ENCODE assay signal across 8 cellular contexts in the genomic region with DNA sequence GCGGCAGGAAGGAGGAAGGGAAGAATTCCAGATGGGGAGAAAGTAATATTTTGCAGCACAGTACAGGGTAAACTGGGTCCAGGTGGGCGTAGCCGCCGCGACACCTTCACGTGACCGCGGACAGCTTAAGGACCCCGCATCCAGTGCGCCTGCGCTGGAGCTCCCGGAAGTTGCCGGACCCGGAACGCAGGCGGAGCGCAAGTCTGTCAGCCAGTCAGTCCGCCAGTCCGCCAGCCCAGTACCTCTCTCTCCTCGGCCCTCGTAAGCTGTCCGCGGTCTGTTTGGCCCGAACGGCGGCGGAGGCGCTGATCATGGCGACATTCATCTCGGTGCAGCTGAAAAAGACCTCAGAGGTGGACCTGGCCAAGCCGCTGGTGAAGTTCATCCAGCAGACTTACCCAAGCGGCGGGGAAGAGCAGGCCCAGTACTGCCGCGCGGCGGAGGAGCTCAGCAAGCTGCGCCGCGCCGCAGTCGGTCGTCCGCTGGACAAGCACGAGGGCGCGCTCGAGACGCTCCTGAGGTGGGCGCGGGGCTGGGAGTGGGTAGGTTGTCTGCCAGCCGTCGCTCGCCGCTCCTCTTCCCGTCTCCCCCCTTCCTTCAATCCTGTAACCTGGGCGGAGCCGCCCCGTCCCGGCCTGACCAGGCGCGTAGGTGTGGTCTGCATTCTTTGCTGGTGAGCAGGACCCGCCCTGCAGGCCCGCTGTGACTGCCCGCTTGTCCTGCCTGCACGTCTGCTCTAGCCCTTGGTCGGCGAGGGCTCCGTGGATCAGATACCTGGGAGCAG. TPM values are rescaled to one million over a fixed set of nuclear protein-coding genes. Genes with fewer than 3 reads are reported as not detected.
A peak's percentile ranks its signal among the peaks of the same experiment; 100 is the strongest.
DNase-seq lines count a peak whose midpoint lies in the region; ATAC-seq lines count a peak whose summit lies in the region.

A gene with protein sequence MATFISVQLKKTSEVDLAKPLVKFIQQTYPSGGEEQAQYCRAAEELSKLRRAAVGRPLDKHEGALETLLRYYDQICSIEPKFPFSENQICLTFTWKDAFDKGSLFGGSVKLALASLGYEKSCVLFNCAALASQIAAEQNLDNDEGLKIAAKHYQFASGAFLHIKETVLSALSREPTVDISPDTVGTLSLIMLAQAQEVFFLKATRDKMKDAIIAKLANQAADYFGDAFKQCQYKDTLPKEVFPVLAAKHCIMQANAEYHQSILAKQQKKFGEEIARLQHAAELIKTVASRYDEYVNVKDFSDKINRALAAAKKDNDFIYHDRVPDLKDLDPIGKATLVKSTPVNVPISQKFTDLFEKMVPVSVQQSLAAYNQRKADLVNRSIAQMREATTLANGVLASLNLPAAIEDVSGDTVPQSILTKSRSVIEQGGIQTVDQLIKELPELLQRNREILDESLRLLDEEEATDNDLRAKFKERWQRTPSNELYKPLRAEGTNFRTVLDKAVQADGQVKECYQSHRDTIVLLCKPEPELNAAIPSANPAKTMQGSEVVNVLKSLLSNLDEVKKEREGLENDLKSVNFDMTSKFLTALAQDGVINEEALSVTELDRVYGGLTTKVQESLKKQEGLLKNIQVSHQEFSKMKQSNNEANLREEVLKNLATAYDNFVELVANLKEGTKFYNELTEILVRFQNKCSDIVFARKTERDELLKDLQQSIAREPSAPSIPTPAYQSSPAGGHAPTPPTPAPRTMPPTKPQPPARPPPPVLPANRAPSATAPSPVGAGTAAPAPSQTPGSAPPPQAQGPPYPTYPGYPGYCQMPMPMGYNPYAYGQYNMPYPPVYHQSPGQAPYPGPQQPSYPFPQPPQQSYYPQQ (plus strand): TSS at position 213 of the 784 bp plus-strand sequence. CDS start 99 bp downstream, at position 312.

- H3K4me3 Mint-ChIP-seq in effector memory CD8-positive, alpha-beta T cell: peak within 1 kb of the TSS; percentile 91 to 95

- peak within 1 kb of the TSS; percentile 93 for H4K91ac ChIP-seq in mesenchymal stem cell (ENCODE audit: low read length)

- H3K4ac ChIP-seq in mesenchymal stem cell (ENCODE audit: low read depth in 1 of 2, low read length in 2 of 2): peak within 1 kb of the TSS; percentile 79 to 86

- H3K9me3 Mint-ChIP-seq in effector memory CD8-positive, alpha-beta T cell: no peaks in the 10 kb centered on the region

- peak within 1 kb of the TSS; percentile 94 for H3K4me2 ChIP-seq in mesenchymal stem cell (ENCODE audit: low read length, poor library complexity, severe bottlenecking)

- no peaks in the 10 kb centered on the region for H3K27me3 Mint-ChIP-seq in effector memory CD8-positive, alpha-beta T cell

- peak within 1 kb of the TSS; percentile 98 for H3K9ac ChIP-seq in mesenchymal stem cell (ENCODE audit: low read length)

- H3K27ac ChIP-seq in mesenchymal stem cell (ENCODE audit: low read length, poor library complexity, severe bottlenecking): peak within 1 kb of the TSS; percentile 89

- H3K4me1 Mint-ChIP-seq in effector memory CD8-positive, alpha-beta T cell (ENCODE audit: low read depth in 2 of 2): peaks cover 29 to 48% of the 10 kb centered on the region in 2 donors

- H2AFZ ChIP-seq in mesenchymal stem cell (ENCODE audit: low read depth, low read length): peak within 1 kb of the TSS; percentile 67

- H3K4me3 ChIP-seq in mesenchymal stem cell (ENCODE audit: insufficient read depth in 1 of 2, low read depth in 1 of 2, low read length in 2 of 2): peak within 1 kb of the TSS; percentile 73 to 92

- H4K8ac ChIP-seq in mesenchymal stem cell (ENCODE audit: low read length): peak within 1 kb of the TSS; percentile 92

- DNase-seq in COLO829 (ENCODE audit: low spot score): peak; percentile 97
- peak; percentile 58 for DNase-seq in HPDE6-E6E7 (ENCODE audit: extremely low spot score)
- peak; percentile 81 to 92 for DNase-seq in NOMO-1 (lab: John Stamatoyannopoulos, UW; ENCODE audit: unreplicated experiment in 2 of 2)
- DNase-seq in activated CD8-positive, alpha-beta memory T cell treated with anti-CD3 and anti-CD28 coated beads for 4 hours (ENCODE audit: low read depth in 2 of 2): peak; percentile 73 to 77
- peak; percentile 82 to 85 (median 83) for DNase-seq in effector memory CD8-positive, alpha-beta T cell
- peak; percentile 93 for DNase-seq in mesenchymal stem cell
- peak; percentile 81 for DNase-seq in stimulated activated CD8-positive, alpha-beta memory T cell treated with anti-CD3 and anti-CD28 coated beads, Interleukin-12 subunit alpha, Interleukin-12 subunit beta, amount 100 ng/mL, for 4 hours (ENCODE audit: low read depth)

- peaks cover 4% of the 10 kb centered on the region for H3K9me3 ChIP-seq in mesenchymal stem cell (ENCODE audit: control insufficient read depth, low read length)

- H2BK15ac ChIP-seq in mesenchymal stem cell (ENCODE audit: low read depth, poor library complexity, severe bottlenecking): peak within 1 kb of the TSS; percentile 39

- peak; percentile 80 for ATAC-seq in GM19463 (IDR thresholded peaks at IDR 0.05; ENCODE audit: unreplicated experiment)
- ATAC-seq in effector memory CD8-positive, alpha-beta T cell (replicated peaks): peak; percentile 82

- WGBS in mesenchymal stem cell: under 1% methylated on average over 58 of the region's 69 CpGs

- H3K36me3 ChIP-seq in mesenchymal stem cell (ENCODE audit: control insufficient read depth in 1 of 2, insufficient read depth in 2 of 2, low read depth in 1 of 2, low read length in 2 of 2): peaks cover 0 to 18% of the 10 kb centered on the region in 2 experiments

- H2BK12ac ChIP-seq in mesenchymal stem cell (ENCODE audit: low read length in 2 of 2): peak within 1 kb of the TSS in 1 of 2 experiments; percentile 22

- peaks cover 12% of the 10 kb centered on the region for H3K79me1 ChIP-seq in mesenchymal stem cell (replicated peaks; ENCODE audit: low read length, poor library complexity, severe bottlenecking)

- no peaks in the 10 kb centered on the region for H3K4me1 ChIP-seq in mesenchymal stem cell (ENCODE audit: control insufficient read depth, insufficient read depth, low read depth, low read length)

- peak within 1 kb of the TSS in 1 of 2 experiments; percentile 86 for H3K14ac ChIP-seq in mesenchymal stem cell (ENCODE audit: low read length in 2 of 2)

- H2BK120ac ChIP-seq in mesenchymal stem cell (ENCODE audit: low read depth, low read length): peak within 1 kb of the TSS; percentile 66

- no peaks in the 10 kb centered on the region for H3K27me3 ChIP-seq in mesenchymal stem cell (ENCODE audit: control insufficient read depth in 1 of 2, insufficient read depth in 1 of 2, low read length in 2 of 2)

- H3K27ac Mint-ChIP-seq in effector memory CD8-positive, alpha-beta T cell: peak within 1 kb of the TSS; percentile 93 to 95

- no peak within 1 kb of the TSS for H2AK5ac ChIP-seq in mesenchymal stem cell (ENCODE audit: low read length, severe bottlenecking)

- no peak within 1 kb of the TSS for H3K23ac ChIP-seq in mesenchymal stem cell (ENCODE audit: low read length in 2 of 2)

- H3K18ac ChIP-seq in mesenchymal stem cell (ENCODE audit: low read depth in 1 of 2, low read length in 2 of 2): peak within 1 kb of the TSS; percentile 80 to 91

- H2BK5ac ChIP-seq in mesenchymal stem cell (ENCODE audit: low read depth, low read length, poor library complexity, severe bottlenecking): peak within 1 kb of the TSS; percentile 39

- peaks cover 27% of the 10 kb centered on the region for H3K36me3 Mint-ChIP-seq in effector memory CD8-positive, alpha-beta T cell (ENCODE audit: insufficient read depth)

RNA-seq across cellular contexts. Expression of the gene that starts here (rescaled TPM):
- 138 TPM for polyA plus RNA-seq in mesenchymal stem cell (2013, experiment 1 of 2)
- polyA plus RNA-seq in mesenchymal stem cell (2013, experiment 2 of 2): 128 TPM

Comparison
In these comparisons a context has a peak if more than half of its experiments do, and no peak if none do; other contexts are left out.
1. Peak in every context shown above with its lines: DNase-seq, ATAC-seq, H3K4me3 ChIP-seq and H3K27ac ChIP-seq.